Comparison of ENCODE assay signal across 15 cellular contexts in the genomic region with DNA sequence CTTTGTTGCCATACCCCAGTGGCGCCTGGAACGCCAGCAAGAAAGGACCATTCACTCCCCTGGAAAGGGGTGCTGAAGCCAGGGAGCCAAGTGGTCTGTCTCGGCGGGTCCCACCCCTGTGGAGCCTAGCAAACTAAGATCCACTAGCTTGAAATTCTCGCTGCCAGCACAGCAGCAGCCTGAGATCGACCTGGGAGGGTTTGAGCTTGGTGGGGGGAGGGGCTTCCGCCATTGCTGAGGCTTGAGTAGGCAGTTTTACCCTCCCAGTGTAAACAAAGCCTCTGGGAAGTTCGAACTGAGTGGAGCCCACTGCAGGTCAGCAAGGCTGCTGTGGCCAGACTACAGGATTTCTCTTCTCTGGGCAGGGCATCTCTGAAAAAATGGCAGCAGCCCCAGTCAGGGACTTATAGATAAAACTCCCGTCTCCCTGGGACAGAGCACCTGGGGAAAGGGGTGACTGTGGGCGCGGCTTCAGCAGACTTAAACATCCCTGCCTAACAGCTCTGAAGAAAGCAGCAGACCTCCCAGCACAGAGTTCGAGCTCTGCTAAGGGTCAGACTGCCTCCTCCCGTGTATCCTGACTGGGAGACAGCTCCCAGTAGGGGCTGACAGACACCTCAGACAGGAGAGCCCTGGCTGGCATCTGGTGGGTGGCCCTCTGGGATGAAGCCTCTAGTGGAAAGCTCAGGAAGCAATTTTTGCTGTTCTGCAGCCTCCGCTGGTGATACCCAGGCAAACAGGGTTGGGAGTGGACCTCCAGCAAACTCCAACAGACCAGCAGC.
DNase-seq lines count a peak whose midpoint lies in the region; ATAC-seq, FAIRE-seq and TF ChIP-seq lines count a peak whose summit lies in the region.
"Had no signal": no experiment of that assay in that cellular context is flagged by ENCODE, and none has a peak within 500 bp of the region (broad histone marks: within the 10 kb centered on the region; RNA-seq: fewer than 3 reads in every experiment).

No MANE protein-coding gene starts in this region.

- H3K79me2 ChIP-seq in K562 (ENCODE audit: control insufficient read depth, insufficient read depth, low read length) (no peaks in the 10 kb centered on the region), mesendoderm (ENCODE audit: control insufficient read depth, insufficient read depth, low read length) (no peaks in the 10 kb centered on the region)

- in situ Hi-C loops in K562 (cut with MboI): no loop called here

- no peak overlapping the region for H3K23ac ChIP-seq in mesendoderm (ENCODE audit: low read length)

- POLR2A ChIA-PET in K562 (lab: Yijun Ruan, JAX): interaction anchor here (0.6 to 0.7 kb wide), 2 partner anchors 31 to 492 kb away, joined by 3 to 4 read pairs; no protein-coding TSS in a partner anchor

- no peak overlapping the region for H2BK120ac ChIP-seq in mesendoderm (ENCODE audit: low read depth, low read length)

- no TSS peak for BruUV-seq in K562 (replicated peaks; lab: Mats Ljungman, UMichigan)

- H3K4me2 ChIP-seq in K562 (ENCODE audit: insufficient read depth, low read length): no peak overlapping the region
- no peak overlapping the region for H3K4me2 ChIP-seq in mesendoderm (ENCODE audit: low read length)

- no peak for TF ChIP-seq RAD21 in K562 (CRISPR knock-in tag; conservative IDR thresholded peaks at IDR 0.05 in 1 of 2, IDR thresholded peaks at IDR 0.05 in 1 of 2)

- H3K18ac ChIP-seq in mesendoderm (ENCODE audit: low read length): no peak overlapping the region

- DNase-seq in K562 (ENCODE audit: extremely low read depth in 1 of 4, low spot score in 3 of 4) (no peak), mesendoderm (peak; percentile 55), RPMI8226 (no peak), NCI-H524 treated with DMSO at 0.1 percent for 48 hours (lab: John Stamatoyannopoulos, UW) (no peak)
- DNase-seq: ACHN, AML-193, COR-L47, NCI-H1092, NCI-H1694, NCI-H446 treated with DMSO at 0.1 percent for 48 hours, OCI-M1 had no signal

- no peaks in the 10 kb centered on the region for H3K27me3 ChIP-seq in HUES48 (ENCODE audit: control insufficient read depth, insufficient read depth, low read length)
- no peaks in the 10 kb centered on the region for H3K27me3 ChIP-seq in K562 (ENCODE audit: control insufficient read depth in 2 of 2, insufficient read depth in 2 of 2, low read length in 2 of 2)
- no peaks in the 10 kb centered on the region for H3K27me3 ChIP-seq in mesendoderm (ENCODE audit: insufficient read depth, low read length, poor library complexity)

- 0% methylated on average over 14 of the region's 14 CpGs for WGBS in K562 (ENCODE audit: insufficient coverage, low coverage, missing lambda C conversion rate)
- no CpG with 5 or more reads among the region's 14 CpGs for WGBS in mesendoderm (ENCODE audit: extremely low coverage, insufficient coverage, low lambda C conversion rate)

- no peaks in the 10 kb centered on the region for H4K20me1 ChIP-seq in K562 (replicated peaks; ENCODE audit: control insufficient read depth, insufficient read depth, low read length)

- peak overlapping the region; percentile 44; the same call in 1 of the 2 replicates for H2AFZ ChIP-seq in K562 (ENCODE audit: low read depth, low read length)

- H3K36me3 ChIP-seq in ES-I3 (ENCODE audit: insufficient read depth, low read length) (no peaks in the 10 kb centered on the region), HUES48 (ENCODE audit: control insufficient read depth, insufficient read depth, low read length) (no peaks in the 10 kb centered on the region), K562 (ENCODE audit: control insufficient read depth, insufficient read depth, low read length) (no peaks in the 10 kb centered on the region), mesendoderm (ENCODE audit: control insufficient read depth, insufficient read depth, low read length) (no peaks in the 10 kb centered on the region)

- no peak overlapping the region for H3K4ac ChIP-seq in mesendoderm (ENCODE audit: low read depth, low read length)

- no peak for FAIRE-seq in K562 (lab: Jason Lieb, UNC)

- no peak overlapping the region for H2BK5ac ChIP-seq in mesendoderm (ENCODE audit: low read length)

- H3K27ac ChIP-seq in HUES48 (ENCODE audit: low read depth, low read length) (no peak overlapping the region), K562 (ENCODE audit: extremely low read depth, low read depth, low read length) (no peak overlapping the region), mesendoderm (ENCODE audit: low read depth, low read length) (no peak overlapping the region)
- H3K27ac ChIP-seq: RWPE1 had no signal

- no peak for TF ChIP-seq POLR2A in K562 (conservative IDR thresholded peaks at IDR 0.05)

- H3K9me1 ChIP-seq in K562 (ENCODE audit: control insufficient read depth, insufficient read depth, low read length): no peaks in the 10 kb centered on the region

- CTCF ChIA-PET in K562 (lab: Yijun Ruan, JAX; ENCODE audit: low intra/inter-chr PET ratio): no interaction called here

- intact Hi-C loops in K562 (cut with micrococcal nuclease): no loop called here

- no peak for TF ChIP-seq CTCF in K562 (IDR thresholded peaks at IDR 0.05 in 2 of 3, conservative IDR thresholded peaks at IDR 0.05 in 1 of 3; ENCODE audit: insufficient read depth in 2 of 3, low read depth in 1 of 3, low read length in 3 of 3)

- H3K9me3 ChIP-seq in ES-I3 (ENCODE audit: control insufficient read depth, insufficient read depth, low read length): no peaks in the 10 kb centered on the region
- H3K9me3 ChIP-seq in HUES48 (ENCODE audit: control insufficient read depth, insufficient read depth, low read length): no peaks in the 10 kb centered on the region
- no peaks in the 10 kb centered on the region for H3K9me3 ChIP-seq in K562 (replicated peaks; ENCODE audit: control insufficient read depth, insufficient read depth, low read depth, low read length)

- H3K4me1 ChIP-seq in ES-I3 (ENCODE audit: insufficient read depth, low read length) (peaks cover 4% of the 10 kb centered on the region; the same call in 1 of the 2 replicates), HUES48 (ENCODE audit: control insufficient read depth, insufficient read depth, low read length) (peaks cover 14% of the 10 kb centered on the region), K562 (replicated peaks in 1 of 2; ENCODE audit: control insufficient read depth in 2 of 2, insufficient read depth in 2 of 2, low read length in 2 of 2) (no peaks in the 10 kb centered on the region), mesendoderm (ENCODE audit: control insufficient read depth, low read depth, low read length) (no peaks in the 10 kb centered on the region)

- peak overlapping the region; percentile 49 for H3K56ac ChIP-seq in mesendoderm (ENCODE audit: low read length)

- H3K9ac ChIP-seq in ES-I3 (ENCODE audit: low read depth, low read length): peak overlapping the region; percentile 45
- 0 out of 2 replicates have a peak overlapping the region, but pooled peaks have one; percentile 39 for H3K9ac ChIP-seq in HUES48 (ENCODE audit: low read depth, low read length)
- no peak overlapping the region for H3K9ac ChIP-seq in K562 (ENCODE audit: insufficient read depth in 1 of 2, low read depth in 2 of 2, low read length in 2 of 2)
- no peak overlapping the region for H3K9ac ChIP-seq in mesendoderm (ENCODE audit: low read length)

- TF ChIP-seq EP300 in K562 (IDR thresholded peaks at IDR 0.05; ENCODE audit: low read length): no peak

- no peak overlapping the region for H2AK5ac ChIP-seq in mesendoderm (ENCODE audit: low read length)

- peak overlapping the region; percentile 75 for H2BK15ac ChIP-seq in mesendoderm (replicated peaks; ENCODE audit: low read depth)

- no peak overlapping the region for H4K8ac ChIP-seq in mesendoderm (ENCODE audit: low read depth, low read length)

- ATAC-seq in K562 (no peak), GM21390 (IDR thresholded peaks at IDR 0.05; ENCODE audit: unreplicated experiment) (no peak)

- no peak overlapping the region for H4K5ac ChIP-seq in mesendoderm (ENCODE audit: low read length)

- no peaks in the 10 kb centered on the region for H3K79me1 ChIP-seq in mesendoderm (ENCODE audit: low read length)

- no peak overlapping the region for H3K4me3 ChIP-seq in HUES48 (ENCODE audit: low read depth, low read length)
- no peak overlapping the region; the same call in 1 of the 2 replicates for H3K4me3 ChIP-seq in K562
- no peak overlapping the region for H3K4me3 ChIP-seq in mesendoderm (ENCODE audit: low read length)

TF ChIP-seq in K562, 482 proteins besides CTCF, POLR2A, EP300 and RAD21 (continues in another document):
- no peak for TF ChIP-seq E2F4 (CRISPR knock-in tag; IDR thresholded peaks at IDR 0.05; ENCODE audit: low read depth)
- TF ChIP-seq, protein P1, sequence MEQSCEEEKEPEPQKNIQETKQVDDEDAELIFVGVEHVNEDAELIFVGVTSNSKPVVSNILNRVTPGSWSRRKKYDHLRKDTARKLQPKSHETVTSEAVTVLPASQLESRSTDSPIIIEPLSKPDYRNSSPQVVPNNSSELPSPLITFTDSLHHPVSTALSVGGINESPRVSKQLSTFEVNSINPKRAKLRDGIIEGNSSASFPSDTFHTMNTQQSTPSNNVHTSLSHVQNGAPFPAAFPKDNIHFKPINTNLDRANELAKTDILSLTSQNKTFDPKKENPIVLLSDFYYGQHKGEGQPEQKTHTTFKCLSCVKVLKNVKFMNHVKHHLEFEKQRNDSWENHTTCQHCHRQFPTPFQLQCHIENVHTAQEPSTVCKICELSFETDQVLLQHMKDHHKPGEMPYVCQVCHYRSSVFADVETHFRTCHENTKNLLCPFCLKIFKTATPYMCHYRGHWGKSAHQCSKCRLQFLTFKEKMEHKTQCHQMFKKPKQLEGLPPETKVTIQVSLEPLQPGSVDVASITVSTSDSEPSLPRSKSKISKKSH (CRISPR knock-in tag; IDR thresholded peaks at IDR 0.05): no peak
- TF ChIP-seq YY1 (IDR thresholded peaks at IDR 0.05; ENCODE audit: borderline replicate concordance in 1 of 3, control insufficient read depth in 1 of 3, extremely low read depth in 1 of 3, insufficient read depth in 3 of 3, insufficient read length in 1 of 3, insufficient replicate concordance in 2 of 3, low read depth in 1 of 3, low read length in 2 of 3): peak in 1 of 3 experiments; percentile 30

Comparison
In these comparisons a context has a peak if more than half of its experiments do, and no peak if none do; other contexts are left out.
1. H3K9ac ChIP-seq: peak in ES-I3 (single experiment) and HUES48 (single experiment); none in K562 (0 of 2) and mesendoderm (single experiment).